In genomic region chr5:2591777-2592453, GRCh38 we compare ENCODE assay signal across 21 cellular contexts.
DNase-seq lines count a peak whose midpoint lies in the region; ATAC-seq and TF ChIP-seq lines count a peak whose summit lies in the region.
"Had no signal": no experiment of that assay in that cellular context is flagged by ENCODE, and none has a peak within 500 bp of the region (broad histone marks: within the 10 kb centered on the region; RNA-seq: fewer than 3 reads in every experiment).

No MANE protein-coding gene starts in this region.

- no peaks in the 10 kb centered on the region for H3K9me3 ChIP-seq in osteoblast (ENCODE audit: low read depth, low read length)
- H3K9me3 ChIP-seq: Caco-2, SK-N-SH had no signal

- intact Hi-C loops in dorsolateral prefrontal cortex (cut with DNase I), result no loop called here

- H3K27me3 ChIP-seq in GM23338 (ENCODE audit: insufficient read depth), result no peaks in the 10 kb centered on the region
- H3K27me3 ChIP-seq in osteoblast (ENCODE audit: insufficient read depth, low read length), result no peaks in the 10 kb centered on the region
- H3K27me3 ChIP-seq in dorsolateral prefrontal cortex, result peaks cover 0 to 35% (median 8%) of the 10 kb centered on the region in 45 donors

- peak; percentile 96 for ATAC-seq in GM23338
- ATAC-seq: GM12878, T-cell had no signal

- no peaks in the 10 kb centered on the region for H3K4me1 Mint-ChIP-seq in GM23338
- H3K4me1 Mint-ChIP-seq: CD4-positive, CD25-positive, alpha-beta regulatory T cell; T-cell had no signal

- peaks cover under 1% of the 10 kb centered on the region; the same call in 1 of the 3 replicates for H3K9me3 Mint-ChIP-seq in GM23338
- H3K9me3 Mint-ChIP-seq: T-cell had no signal

- H2AFZ ChIP-seq in GM23338, result no peak overlapping the region
- H2AFZ ChIP-seq in osteoblast (ENCODE audit: low read length), result no peak overlapping the region
- H2AFZ ChIP-seq: GM23248 had no signal

- H3K27ac ChIP-seq in GM23338 (ENCODE audit: low read depth), result no peak overlapping the region
- H3K27ac ChIP-seq in osteoblast (ENCODE audit: low read depth, low read length), result no peak overlapping the region
- no peak overlapping the region for H3K27ac ChIP-seq in dorsolateral prefrontal cortex
- H3K27ac ChIP-seq: GM23248 had no signal

- H3K4me1 ChIP-seq in GM23338 (ENCODE audit: insufficient read depth) (no peaks in the 10 kb centered on the region), osteoblast (ENCODE audit: insufficient read depth, low read length) (no peaks in the 10 kb centered on the region)
- H3K4me1 ChIP-seq: Caco-2 had no signal

- H3K36me3 ChIP-seq in GM23338 (ENCODE audit: insufficient read depth) (no peaks in the 10 kb centered on the region), osteoblast (ENCODE audit: insufficient read depth, low read length) (no peaks in the 10 kb centered on the region)

- POLR2A ChIA-PET in GM10248 (lab: Yijun Ruan, JAX), result no interaction called here

- H3K4me3 ChIP-seq in GM23338 (no peak overlapping the region), osteoblast (ENCODE audit: insufficient read depth, low read length) (no peak overlapping the region), dorsolateral prefrontal cortex (no peak overlapping the region)
- H3K4me3 ChIP-seq: GM12878, GM23248 had no signal

- H3K27me3 Mint-ChIP-seq in GM23338 (ENCODE audit: insufficient read depth, low read depth, poor library complexity), result peaks cover 3% of the 10 kb centered on the region
- H3K27me3 Mint-ChIP-seq: CD4-positive, CD25-positive, alpha-beta regulatory T cell; T-cell had no signal

- no peak overlapping the region for H3K27ac Mint-ChIP-seq in GM23338
- H3K27ac Mint-ChIP-seq: CD4-positive, CD25-positive, alpha-beta regulatory T cell; T-cell had no signal

- H3K36me3 Mint-ChIP-seq in GM23338 (ENCODE audit: low read depth), result no peaks in the 10 kb centered on the region
- H3K36me3 Mint-ChIP-seq: CD4-positive, CD25-positive, alpha-beta regulatory T cell; T-cell had no signal

- no peaks in the 10 kb centered on the region for H4K20me1 ChIP-seq in GM23338 (replicated peaks; ENCODE audit: insufficient read depth)
- no peaks in the 10 kb centered on the region for H4K20me1 ChIP-seq in osteoblast (ENCODE audit: insufficient read depth, low read length)

- CTCF ChIA-PET in GM10248 (lab: Yijun Ruan, JAX), result no interaction called here

- no peaks in the 10 kb centered on the region for H3F3A ChIP-seq in GM23338 (replicated peaks; ENCODE audit: low read depth)

- no peak overlapping the region for H3K4me3 Mint-ChIP-seq in GM23338
- H3K4me3 Mint-ChIP-seq: CD4-positive, CD25-positive, alpha-beta regulatory T cell; T-cell had no signal

- H3K79me2 ChIP-seq in GM23338 (replicated peaks; ENCODE audit: insufficient read depth), result no peaks in the 10 kb centered on the region
- H3K79me2 ChIP-seq in osteoblast (ENCODE audit: insufficient read depth, low read length), result no peaks in the 10 kb centered on the region

- DNase-seq in DMS153 (lab: John Stamatoyannopoulos, UW) (peak; percentile 64), GM23338 (ENCODE audit: low spot score) (no peak), NCI-H748 treated with DMSO at 0.1 percent for 48 hours (lab: John Stamatoyannopoulos, UW) (peak; percentile 64), iPS-NIHi11 (ENCODE audit: low spot score) (peak; percentile 65), osteoblast (ENCODE audit: insufficient read length, low spot score, missing footprints) (no peak), pons (ENCODE audit: low spot score) (no peak), GM10248 (ENCODE audit: extremely low spot score) (no peak), dorsolateral prefrontal cortex (no peak)
- DNase-seq: ACHN; Caco-2; CD4-positive, CD25-positive, alpha-beta regulatory T cell; DMS53; GM23248; MV-4-11; NCI-H1417 treated with DMSO at 0.1 percent for 48 hours; NCI-H2081 treated with DMSO at 0.1 percent for 48 hours; NCI-H446 treated with DMSO at 0.1 percent for 48 hours; Right ventricle myocardium superior; SK-N-SH; T-cell had no signal

- TF ChIP-seq CTCF in GM23338 (conservative IDR thresholded peaks at IDR 0.05; ENCODE audit: low read depth in 2 of 2) (no peak), osteoblast (IDR thresholded peaks at IDR 0.05; ENCODE audit: extremely low read depth, low read depth, low read length) (no peak), GM10248 (IDR thresholded peaks at IDR 0.05; ENCODE audit: control extremely low read depth, extremely low read depth, low read depth, missing control alignments) (no peak), dorsolateral prefrontal cortex (IDR thresholded peaks at IDR 0.05 in 54 of 56, conservative IDR thresholded peaks at IDR 0.05 in 2 of 56; ENCODE audit: low read depth in 1 of 56, partially characterized antibody in 56 of 56) (no peak)

- no peak overlapping the region for H3K4me2 ChIP-seq in GM23338
- H3K4me2 ChIP-seq in osteoblast (ENCODE audit: insufficient read depth, low read length), result no peak overlapping the region
- H3K4me2 ChIP-seq: SK-N-SH had no signal

- H3K9me2 ChIP-seq in GM23338 (ENCODE audit: insufficient read depth), result no peaks in the 10 kb centered on the region
- H3K9me2 ChIP-seq: SK-N-SH had no signal

TF ChIP-seq in GM23338, 12 proteins besides CTCF, POLR2A, EP300 and RAD21 (continues in another document):
- TF ChIP-seq JUNB (IDR thresholded peaks at IDR 0.05; ENCODE audit: unreplicated experiment) (no peak), EZH2phosphoT487 (IDR thresholded peaks at IDR 0.05; ENCODE audit: unreplicated experiment) (no peak), ZNF462 (CRISPR knock-in tag; IDR thresholded peaks at IDR 0.05) (no peak), ETS1 (IDR thresholded peaks at IDR 0.05) (no peak), POLR2AphosphoS5 (IDR thresholded peaks at IDR 0.05; ENCODE audit: low read depth) (no peak), ZNF114 (CRISPR knock-in tag; IDR thresholded peaks at IDR 0.05) (no peak), NANOG (IDR thresholded peaks at IDR 0.05; ENCODE audit: borderline replicate concordance) (no peak)

Comparison
In these comparisons a context has a peak if more than half of its experiments do, and no peak if none do; other contexts are left out.
1. DNase-seq: peak in DMS153 (single experiment), NCI-H748 treated with DMSO at 0.1 percent for 48 hours (single experiment) and iPS-NIHi11 (single experiment); none in GM23338 (single experiment), osteoblast (single experiment), pons (single experiment), GM10248 (single experiment) and dorsolateral prefrontal cortex (0 of 10).